16 cellular contexts compared by ENCODE assay signal in genomic region chr3:101377796-101378195, GRCh38. TPM values are rescaled to one million over a fixed set of nuclear protein-coding genes. Genes with fewer than 3 reads are reported as not detected.
DNase-seq lines count a peak whose midpoint lies in the region; ATAC-seq and TF ChIP-seq lines count a peak whose summit lies in the region.
"Had no signal": no experiment of that assay in that cellular context is flagged by ENCODE, and none has a peak within 500 bp of the region (broad histone marks: within the 10 kb centered on the region; RNA-seq: fewer than 3 reads in every experiment).

No MANE protein-coding gene starts in this region.

- 100% methylated on average over 1 of the region's 3 CpGs for WGBS in mesodermal cell (ENCODE audit: insufficient coverage in 2 of 2), 2 experiments
- WGBS in testis, 2 donors: 20 to 27% methylated on average over 3 of the region's 3 CpGs

- intact Hi-C loops in natural killer cell (cut with micrococcal nuclease) (no loop called here), head of caudate nucleus (cut with DNase I) (no loop called here), testis (cut with DNase I; ENCODE audit: low total_unique reads) (no loop called here)

- no peak for TF ChIP-seq CTCF in natural killer cell (IDR thresholded peaks at IDR 0.05)
- TF ChIP-seq CTCF in coronary artery (IDR thresholded peaks at IDR 0.05): no peak
- no peak for TF ChIP-seq CTCF in testis (IDR thresholded peaks at IDR 0.05)

- no peak for DNase-seq in natural killer cell
- no peak for DNase-seq in natural killer cell treated with Interleukin-12 subunit alpha and Interleukin-12 subunit beta and Interleukin-15 and Interleukin-18, amount 100 ng/mL, for 72 hours (ENCODE audit: low spot score)
- no peak for DNase-seq in coronary artery (ENCODE audit: low spot score)
- DNase-seq in head of caudate nucleus: no peak
- DNase-seq in hepatic stellate cell (ENCODE audit: low spot score): no peak
- no peak for DNase-seq in testis
- DNase-seq: amniotic stem cell; GM23248; NCI-H187 treated with DMSO at 0.1 percent for 48 hours; NCI-H524; nephron progenitor cell; stimulated activated CD4-positive, alpha-beta T cell treated with anti-CD3 and anti-CD28 coated beads, Interleukin-2, amount 100 ng/mL, for 24 hours had no signal

- H3K4me3 Mint-ChIP-seq in natural killer cell: no peak overlapping the region
- no peak overlapping the region for H3K4me3 Mint-ChIP-seq in natural killer cell treated with Interleukin-12 subunit alpha and Interleukin-12 subunit beta and Interleukin-15 and Interleukin-18, amount 100 ng/mL, for 72 hours
- H3K4me3 Mint-ChIP-seq: nephron progenitor cell had no signal

- H3K4me3 ChIP-seq in coronary artery (peak overlapping the region; percentile 32), mesodermal cell (ENCODE audit: extremely low read depth, insufficient read depth, low read length, poor library complexity, severe bottlenecking) (no peak overlapping the region), testis (no peak overlapping the region)
- H3K4me3 ChIP-seq: GM23248, SK-N-MC had no signal

- peaks cover 12% of the 10 kb centered on the region for H3K4me1 ChIP-seq in mesodermal cell (ENCODE audit: control insufficient read depth, insufficient read depth, low read length, poor library complexity, severe bottlenecking)
- H3K4me1 ChIP-seq in testis: no peaks in the 10 kb centered on the region

- peak overlapping the region; percentile 2 to 60 for H3K27ac Mint-ChIP-seq in natural killer cell
- H3K27ac Mint-ChIP-seq in natural killer cell treated with Interleukin-12 subunit alpha and Interleukin-12 subunit beta and Interleukin-15 and Interleukin-18, amount 100 ng/mL, for 72 hours: peak overlapping the region in 1 of 2 donors; percentile 93
- H3K27ac Mint-ChIP-seq: nephron progenitor cell had no signal

- H3K9me3 Mint-ChIP-seq in natural killer cell: no peaks in the 10 kb centered on the region
- H3K9me3 Mint-ChIP-seq in natural killer cell treated with Interleukin-12 subunit alpha and Interleukin-12 subunit beta and Interleukin-15 and Interleukin-18, amount 100 ng/mL, for 72 hours: no peaks in the 10 kb centered on the region

- H3K27me3 ChIP-seq in testis: no peaks in the 10 kb centered on the region

- no peaks in the 10 kb centered on the region for H3K27me3 Mint-ChIP-seq in natural killer cell (ENCODE audit: low read depth in 2 of 2)
- no peaks in the 10 kb centered on the region for H3K27me3 Mint-ChIP-seq in natural killer cell treated with Interleukin-12 subunit alpha and Interleukin-12 subunit beta and Interleukin-15 and Interleukin-18, amount 100 ng/mL, for 72 hours

- no peaks in the 10 kb centered on the region for H3K36me3 Mint-ChIP-seq in natural killer cell
- peaks cover 6% of the 10 kb centered on the region for H3K36me3 Mint-ChIP-seq in natural killer cell treated with Interleukin-12 subunit alpha and Interleukin-12 subunit beta and Interleukin-15 and Interleukin-18, amount 100 ng/mL, for 72 hours

- H3K36me3 ChIP-seq in mesodermal cell (ENCODE audit: control insufficient read depth, insufficient read depth, low read length): no peaks in the 10 kb centered on the region
- no peaks in the 10 kb centered on the region for H3K36me3 ChIP-seq in testis (ENCODE audit: low read depth, missing control alignments)

- H3K4me1 Mint-ChIP-seq in natural killer cell: peaks cover 32 to 44% of the 10 kb centered on the region in 2 donors
- peaks cover 35 to 37% of the 10 kb centered on the region in 2 donors for H3K4me1 Mint-ChIP-seq in natural killer cell treated with Interleukin-12 subunit alpha and Interleukin-12 subunit beta and Interleukin-15 and Interleukin-18, amount 100 ng/mL, for 72 hours (ENCODE audit: low read depth in 2 of 2)
- H3K4me1 Mint-ChIP-seq: nephron progenitor cell had no signal

- H3K27ac ChIP-seq in coronary artery: peak overlapping the region; percentile 55 to 84
- H3K27ac ChIP-seq in mesodermal cell (ENCODE audit: low read depth, low read length, severe bottlenecking): peak overlapping the region; percentile 84
- no peak overlapping the region for H3K27ac ChIP-seq in testis
- H3K27ac ChIP-seq: GM23248, SK-N-MC had no signal

- H3K9me3 ChIP-seq in mesodermal cell (ENCODE audit: control insufficient read depth, low read length) (no peaks in the 10 kb centered on the region), testis (no peaks in the 10 kb centered on the region)

- ATAC-seq in natural killer cell (no peak), GM21390 (IDR thresholded peaks at IDR 0.05; ENCODE audit: unreplicated experiment) (no peak)
- ATAC-seq in natural killer cell treated with Interleukin-12 subunit alpha and Interleukin-12 subunit beta and Interleukin-15 and Interleukin-18, amount 100 ng/mL, for 72 hours: no peak
- ATAC-seq: left lobe of liver had no signal

- no peak for TF ChIP-seq POLR2A in testis (IDR thresholded peaks at IDR 0.05)

RNA-seq across cellular contexts. Expression of gene IMPG2, which starts 57.4 kb away (rescaled TPM):
- total RNA-seq in natural killer cell (under 1 TPM; 0.52 to 0.73 (median 0.72) TPM), testis (under 1 TPM; 0.39 to 0.50 TPM)
- total RNA-seq in natural killer cell treated with Interleukin-12 subunit alpha and Interleukin-12 subunit beta and Interleukin-15 and Interleukin-18, amount 100 ng/mL, for 72 hours: under 1 TPM; 0.25 to 0.45 TPM
- 0.26 TPM for polyA plus RNA-seq in mesodermal cell (2013, experiment 1 of 2)
- 0.25 TPM for polyA plus RNA-seq in mesodermal cell (2013, experiment 2 of 2)
- 0.53 TPM for polyA plus RNA-seq in testis (ENCODE audit: insufficient read depth, low read depth, low replicate concordance)
- polyA plus RNA-seq: GM23248 had no signal

Comparison
In these comparisons a context has a peak if more than half of its experiments do, and no peak if none do; other contexts are left out.
1. H3K27ac ChIP-seq: peak in coronary artery (2 of 2) and mesodermal cell (single experiment); none in testis (0 of 2).